Comparison of ENCODE assay signal across 19 cellular contexts in the genomic region with DNA sequence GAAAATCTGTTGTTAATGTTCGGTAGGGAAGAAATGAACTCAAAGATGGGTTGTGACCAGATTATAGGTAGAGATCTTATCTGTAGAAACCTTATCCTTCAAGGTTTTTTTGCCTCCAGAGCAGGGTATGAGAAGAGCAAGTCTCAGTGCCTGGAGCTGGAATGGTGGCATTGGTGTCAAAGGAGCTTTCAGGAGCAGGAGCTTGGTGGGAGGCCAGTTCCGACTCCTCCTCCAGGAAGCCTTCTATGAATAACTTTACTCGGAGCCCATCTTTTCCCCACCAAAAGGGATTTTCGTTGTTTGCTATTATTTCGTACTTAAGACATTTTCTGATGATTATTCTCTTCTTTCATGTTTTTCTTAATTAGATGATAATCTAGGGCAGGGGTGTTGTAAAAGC.
DNase-seq lines count a peak whose midpoint lies in the region; ATAC-seq and TF ChIP-seq lines count a peak whose summit lies in the region.
"Had no signal": no experiment of that assay in that cellular context is flagged by ENCODE, and none has a peak within 500 bp of the region (broad histone marks: within the 10 kb centered on the region; RNA-seq: fewer than 3 reads in every experiment).

No MANE protein-coding gene starts in this region.

- peaks cover 18% of the 10 kb centered on the region for H3K4me1 ChIP-seq in PC-3 (ENCODE audit: insufficient read depth, low read length)
- no peaks in the 10 kb centered on the region for H3K4me1 ChIP-seq in mesendoderm (ENCODE audit: control insufficient read depth, low read depth, low read length)
- peaks cover 0 to 33% (median 19%) of the 10 kb centered on the region in 4 donors for H3K4me1 ChIP-seq in tibial artery
- no peaks in the 10 kb centered on the region for H3K4me1 ChIP-seq in trophoblast cell (ENCODE audit: control insufficient read depth in 1 of 2, insufficient read depth in 2 of 2, low read length in 2 of 2)
- H3K4me1 ChIP-seq: Caco-2 had no signal

- no TSS peak for BruUV-seq in PC-3 (replicated peaks; lab: Mats Ljungman, UMichigan)

- no peak for ATAC-seq in PC-3

- H2AFZ ChIP-seq in PC-3 (ENCODE audit: low read length) = no peak overlapping the region
- H2AFZ ChIP-seq in trophoblast cell (ENCODE audit: insufficient read depth, low read length, poor library complexity) = no peak overlapping the region

- H3K27me3 ChIP-seq in PC-3 (ENCODE audit: low read length) (no peaks in the 10 kb centered on the region), mesendoderm (ENCODE audit: insufficient read depth, low read length, poor library complexity) (no peaks in the 10 kb centered on the region), tibial artery (no peaks in the 10 kb centered on the region), trophoblast cell (ENCODE audit: insufficient read depth, low read length) (no peaks in the 10 kb centered on the region)
- H3K27me3 ChIP-seq: MG63 had no signal

- H3F3A ChIP-seq in PC-3 (ENCODE audit: low read length, unreplicated experiment) = peaks cover 5% of the 10 kb centered on the region

- no peak overlapping the region for H3K14ac ChIP-seq in trophoblast cell (ENCODE audit: low read length)

- peaks cover 6% of the 10 kb centered on the region; the same call in 1 of the 2 replicates for H4K20me1 ChIP-seq in PC-3 (ENCODE audit: low read length)

- no peak overlapping the region for H3K23ac ChIP-seq in mesendoderm (ENCODE audit: low read length)
- no peak overlapping the region for H3K23ac ChIP-seq in trophoblast cell (ENCODE audit: low read length)

- CTCF ChIA-PET in activated CD4-positive, alpha-beta T cell treated with anti-CD3 and anti-CD28 coated beads, Interleukin-2, amount 10 ng/mL, durations not matched to agents 7 days and 5 days (lab: Charles Lee) = interaction anchor here (0.9 kb wide), 2 partner anchors 15 to 22 kb away, joined by 3 read pairs; no protein-coding TSS in a partner anchor
- CTCF ChIA-PET in PC-3 (lab: Charles Lee) = interaction anchor here (0.9 to 1.2 kb wide), 2 partner anchors 15 to 24 kb away, joined by 3 to 5 read pairs; no protein-coding TSS in a partner anchor

- intact Hi-C loops in activated CD4-positive, alpha-beta T cell treated with anti-CD3 and anti-CD28 coated beads, Interleukin-2, amount 10 ng/mL, durations not matched to agents 24 days and 14 days (cut with micrococcal nuclease) = no loop called here
- intact Hi-C loops in PC-3 (cut with micrococcal nuclease) (no loop called here), tibial artery (cut with DNase I; ENCODE audit: low total_unique reads) (loop anchor here (10.0 kb wide), 1 partner anchor 712 kb away; no protein-coding TSS in a partner anchor)

- H3K79me1 ChIP-seq in mesendoderm (ENCODE audit: low read length) = no peaks in the 10 kb centered on the region
- no peaks in the 10 kb centered on the region for H3K79me1 ChIP-seq in trophoblast cell (ENCODE audit: low read length)

- no peak overlapping the region for H3K27ac Mint-ChIP-seq in activated CD4-positive, alpha-beta T cell treated with anti-CD3 and anti-CD28 coated beads, Interleukin-2, amount 10 ng/mL, durations not matched to agents 24 days and 14 days
- no peak overlapping the region for H3K27ac Mint-ChIP-seq in activated CD4-positive, alpha-beta T cell treated with anti-CD3 and anti-CD28 coated beads, Interleukin-2, amount 10 ng/mL, durations not matched to agents 7 days and 5 days
- H3K27ac Mint-ChIP-seq: CD4-positive, alpha-beta T cell had no signal

- no peak overlapping the region for H4K8ac ChIP-seq in mesendoderm (ENCODE audit: low read depth, low read length)
- H4K8ac ChIP-seq in trophoblast cell (ENCODE audit: low read depth, low read length) = no peak overlapping the region

- no peaks in the 10 kb centered on the region for H3K4me1 Mint-ChIP-seq in activated CD4-positive, alpha-beta T cell treated with anti-CD3 and anti-CD28 coated beads, Interleukin-2, amount 10 ng/mL, durations not matched to agents 24 days and 14 days
- no peaks in the 10 kb centered on the region for H3K4me1 Mint-ChIP-seq in activated CD4-positive, alpha-beta T cell treated with anti-CD3 and anti-CD28 coated beads, Interleukin-2, amount 10 ng/mL, durations not matched to agents 7 days and 5 days

- no peaks in the 10 kb centered on the region for H3K9me3 Mint-ChIP-seq in activated CD4-positive, alpha-beta T cell treated with anti-CD3 and anti-CD28 coated beads, Interleukin-2, amount 10 ng/mL, durations not matched to agents 24 days and 14 days
- H3K9me3 Mint-ChIP-seq in activated CD4-positive, alpha-beta T cell treated with anti-CD3 and anti-CD28 coated beads, Interleukin-2, amount 10 ng/mL, durations not matched to agents 7 days and 5 days = no peaks in the 10 kb centered on the region

- no peak overlapping the region for H3K18ac ChIP-seq in mesendoderm (ENCODE audit: low read length)
- H3K18ac ChIP-seq in trophoblast cell (ENCODE audit: low read length) = no peak overlapping the region

- H3K9me2 ChIP-seq in PC-3 (replicated peaks; ENCODE audit: low read length) = no peaks in the 10 kb centered on the region

- H3K9ac ChIP-seq in PC-3 (ENCODE audit: low read length) = no peak overlapping the region
- H3K9ac ChIP-seq in mesendoderm (ENCODE audit: low read length) = no peak overlapping the region
- no peak overlapping the region for H3K9ac ChIP-seq in trophoblast cell (ENCODE audit: low read length)

- H2AK5ac ChIP-seq in mesendoderm (ENCODE audit: low read length) (no peak overlapping the region), trophoblast cell (ENCODE audit: low read length) (no peak overlapping the region)

- no peak overlapping the region for H2BK120ac ChIP-seq in mesendoderm (ENCODE audit: low read depth, low read length)
- no peak overlapping the region for H2BK120ac ChIP-seq in trophoblast cell (ENCODE audit: insufficient read depth, low read length, poor library complexity)

- H2BK5ac ChIP-seq in mesendoderm (ENCODE audit: low read length) (no peak overlapping the region), trophoblast cell (ENCODE audit: low read depth, low read length, poor library complexity) (no peak overlapping the region)

- H2BK15ac ChIP-seq in mesendoderm (replicated peaks; ENCODE audit: low read depth) = no peak overlapping the region

- TF ChIP-seq CTCF in PC-3 (conservative IDR thresholded peaks at IDR 0.05; ENCODE audit: low read depth, low read length) = no peak
- TF ChIP-seq CTCF in tibial artery (IDR thresholded peaks at IDR 0.05) = no peak

- no peak overlapping the region for H3K4me3 Mint-ChIP-seq in activated CD4-positive, alpha-beta T cell treated with anti-CD3 and anti-CD28 coated beads, Interleukin-2, amount 10 ng/mL, durations not matched to agents 24 days and 14 days
- no peak overlapping the region for H3K4me3 Mint-ChIP-seq in activated CD4-positive, alpha-beta T cell treated with anti-CD3 and anti-CD28 coated beads, Interleukin-2, amount 10 ng/mL, durations not matched to agents 7 days and 5 days
- H3K4me3 Mint-ChIP-seq: CD4-positive, alpha-beta T cell had no signal

- POLR2A ChIA-PET in activated CD4-positive, alpha-beta T cell treated with anti-CD3 and anti-CD28 coated beads, Interleukin-2, amount 10 ng/mL, durations not matched to agents 7 days and 5 days (lab: Charles Lee) = no interaction called here
- POLR2A ChIA-PET in PC-3 (lab: Charles Lee; ENCODE audit: unreplicated experiment) = interaction anchor here (0.6 kb wide), 1 partner anchor 394 kb away, joined by 4 read pairs; the partner anchor contains the start of gene ECT2

- H3K56ac ChIP-seq in mesendoderm (ENCODE audit: low read length) = no peak overlapping the region

- H3K4me2 ChIP-seq in PC-3 (ENCODE audit: low read length) (peak overlapping the region; percentile 29), mesendoderm (ENCODE audit: low read length) (no peak overlapping the region), trophoblast cell (ENCODE audit: low read length) (no peak overlapping the region)

- H2BK12ac ChIP-seq in trophoblast cell (ENCODE audit: low read length) = no peak overlapping the region

- H3K79me2 ChIP-seq in PC-3 (ENCODE audit: low read length) = no peaks in the 10 kb centered on the region
- no peaks in the 10 kb centered on the region for H3K79me2 ChIP-seq in mesendoderm (ENCODE audit: control insufficient read depth, insufficient read depth, low read length)
- H3K79me2 ChIP-seq in trophoblast cell (ENCODE audit: control insufficient read depth, insufficient read depth, low read length, poor library complexity) = no peaks in the 10 kb centered on the region

- H3K27me3 Mint-ChIP-seq in activated CD4-positive, alpha-beta T cell treated with anti-CD3 and anti-CD28 coated beads, Interleukin-2, amount 10 ng/mL, durations not matched to agents 24 days and 14 days = no peaks in the 10 kb centered on the region
- no peaks in the 10 kb centered on the region for H3K27me3 Mint-ChIP-seq in activated CD4-positive, alpha-beta T cell treated with anti-CD3 and anti-CD28 coated beads, Interleukin-2, amount 10 ng/mL, durations not matched to agents 7 days and 5 days
- H3K27me3 Mint-ChIP-seq: CD4-positive, alpha-beta T cell had no signal

- H3K36me3 ChIP-seq in PC-3 (ENCODE audit: low read depth, low read length) (peaks cover 23% of the 10 kb centered on the region), mesendoderm (ENCODE audit: control insufficient read depth, insufficient read depth, low read length) (peaks cover 3% of the 10 kb centered on the region), tibial artery (peaks cover 24 to 34% (median 27%) of the 10 kb centered on the region in 3 donors), trophoblast cell (ENCODE audit: control insufficient read depth in 1 of 2, insufficient read depth in 2 of 2, low read length in 2 of 2) (peaks cover 11 to 27% of the 10 kb centered on the region in 2 experiments)

- H3K9me3 ChIP-seq in PC-3 (ENCODE audit: low read length) = no peaks in the 10 kb centered on the region
- H3K9me3 ChIP-seq in tibial artery = no peaks in the 10 kb centered on the region
- no peaks in the 10 kb centered on the region for H3K9me3 ChIP-seq in trophoblast cell (ENCODE audit: insufficient read depth, low read depth, low read length)
- H3K9me3 ChIP-seq: Caco-2, MG63 had no signal

- H3K4me3 ChIP-seq in PC-3 (ENCODE audit: low read length) = no peak overlapping the region
- no peak overlapping the region for H3K4me3 ChIP-seq in mesendoderm (ENCODE audit: low read length)
- H3K4me3 ChIP-seq in tibial artery = no peak overlapping the region
- H3K4me3 ChIP-seq in trophoblast cell (ENCODE audit: low read depth, low read length) = no peak overlapping the region
- H3K4me3 ChIP-seq: MG63 had no signal

- WGBS in mesendoderm (ENCODE audit: extremely low coverage, insufficient coverage, low lambda C conversion rate) = no CpG with 5 or more reads among the region's 5 CpGs
- no CpG with 5 or more reads among the region's 5 CpGs for WGBS in trophoblast cell (ENCODE audit: extremely low coverage, insufficient coverage, insufficient read length)

- H4K91ac ChIP-seq in trophoblast cell (ENCODE audit: low read depth, low read length) = no peak overlapping the region

- H3K27ac ChIP-seq in PC-3 (ENCODE audit: low read length) (peak overlapping the region; percentile 40), mesendoderm (ENCODE audit: low read depth, low read length) (no peak overlapping the region), tibial artery (peak overlapping the region; percentile 29 to 47), trophoblast cell (ENCODE audit: low read depth, low read length) (no peak overlapping the region)

- H3K4ac ChIP-seq in mesendoderm (ENCODE audit: low read depth, low read length) = no peak overlapping the region
- H3K4ac ChIP-seq in trophoblast cell (ENCODE audit: low read depth, low read length) = no peak overlapping the region

- H4K5ac ChIP-seq in mesendoderm (ENCODE audit: low read length) = no peak overlapping the region

- DNase-seq in activated CD4-positive, alpha-beta T cell treated with anti-CD3 and anti-CD28 coated beads, Interleukin-2, amount 10 ng/mL, durations not matched to agents 24 days and 14 days = peak; percentile 29
- no peak for DNase-seq in activated CD4-positive, alpha-beta T cell treated with anti-CD3 and anti-CD28 coated beads, Interleukin-2, amount 10 ng/mL, durations not matched to agents 7 days and 5 days
- DNase-seq in PC-3 = no peak
- DNase-seq in mesendoderm = peak; percentile 14
- no peak for DNase-seq in tibial artery
- no peak for DNase-seq in trophoblast cell
- no peak for DNase-seq in NCI-H1436 (lab: John Stamatoyannopoulos, UW)
- DNase-seq: Caco-2; CD4-positive, alpha-beta T cell; DMS153; GDM1; H7; Karpas-422; NCI-H1048; NCI-H2029 treated with DMSO at 0.1 percent for 48 hours; NCI-H2171 treated with DMSO at 0.1 percent for 48 hours; NK-92 treated with Interleukin-12 subunit alpha and Interleukin-12 subunit beta, amount 100 ng/mL, for 24 hours; Right ventricle myocardium superior had no signal

- no peak overlapping the region for H4K12ac ChIP-seq in trophoblast cell (ENCODE audit: low read depth, low read length)

- H3K36me3 Mint-ChIP-seq in activated CD4-positive, alpha-beta T cell treated with anti-CD3 and anti-CD28 coated beads, Interleukin-2, amount 10 ng/mL, durations not matched to agents 24 days and 14 days (ENCODE audit: low read depth) = peaks cover 6% of the 10 kb centered on the region
- H3K36me3 Mint-ChIP-seq in activated CD4-positive, alpha-beta T cell treated with anti-CD3 and anti-CD28 coated beads, Interleukin-2, amount 10 ng/mL, durations not matched to agents 7 days and 5 days (ENCODE audit: low read depth) = peaks cover 5% of the 10 kb centered on the region

Comparison
In these comparisons a context has a peak if more than half of its experiments do, and no peak if none do; other contexts are left out.
1. DNase-seq: peak in activated CD4-positive, alpha-beta T cell treated with anti-CD3 and anti-CD28 coated beads, Interleukin-2, amount 10 ng/mL, durations not matched to agents 24 days and 14 days (single experiment) and mesendoderm (single experiment); none in activated CD4-positive, alpha-beta T cell treated with anti-CD3 and anti-CD28 coated beads, Interleukin-2, amount 10 ng/mL, durations not matched to agents 7 days and 5 days (single experiment), PC-3 (single experiment), tibial artery (0 of 2), trophoblast cell (0 of 2) and NCI-H1436 (single experiment).
2. H3K27ac ChIP-seq: peak in PC-3 (single experiment) and tibial artery (2 of 2); none in mesendoderm (single experiment) and trophoblast cell (single experiment).